ENCODE assay signal across 16 cellular contexts in genomic region chr4:95304898-95305297, GRCh38.
DNase-seq lines count a peak whose midpoint lies in the region; ATAC-seq lines count a peak whose summit lies in the region.
"Had no signal": no experiment of that assay in that cellular context is flagged by ENCODE, and none has a peak within 500 bp of the region (broad histone marks: within the 10 kb centered on the region; RNA-seq: fewer than 3 reads in every experiment).

No MANE protein-coding gene starts in this region.

- no peak for ATAC-seq in GM21825 (IDR thresholded peaks at IDR 0.05; ENCODE audit: unreplicated experiment)
- ATAC-seq in GM21381 (IDR thresholded peaks at IDR 0.05; ENCODE audit: unreplicated experiment): no peak
- ATAC-seq in GM19023 (IDR thresholded peaks at IDR 0.05; ENCODE audit: unreplicated experiment): no peak
- ATAC-seq: activated CD4-positive, alpha-beta T cell treated with anti-CD3 and anti-CD28 coated beads for 36 hours; stimulated activated memory B cell treated with anti-CD40 and anti-IgM and Interleukin-4, amounts not matched to agents 10 μg/mL and 1 μg/mL and 100 μg/mL, for 72 hours had no signal

- H3K27ac ChIP-seq in cingulate gyrus (ENCODE audit: low read depth, low read length) (peak overlapping the region; percentile 90), layer of hippocampus (ENCODE audit: low read depth, low read length) (peak overlapping the region; percentile 84)

- DNase-seq in A172 (ENCODE audit: low spot score) (peak; percentile 58), NCI-H226 (peak; percentile 49), NCI-H1105 (lab: John Stamatoyannopoulos, UW) (no peak)
- DNase-seq: activated CD4-positive, alpha-beta T cell treated with anti-CD3 and anti-CD28 coated beads for 36 hours; activated effector memory CD4-positive, alpha-beta T cell treated with anti-CD3 and anti-CD28 coated beads, Interleukin-2, amount 50 U/mL, for 16 hours; dermis blood vessel endothelial cell; KBM-7; NCI-H2171; nephron progenitor cell; RPMI8226 had no signal

- H3K27me3 ChIP-seq in layer of hippocampus (ENCODE audit: control insufficient read depth, insufficient read depth, low read length): no peaks in the 10 kb centered on the region
